Comparison of ENCODE assay signal across 9 cellular contexts in genomic region chr6:145651988-145652387, GRCh38.
"Had no signal": no experiment of that assay in that cellular context is flagged by ENCODE, and none has a peak within 500 bp of the region (broad histone marks: within the 10 kb centered on the region; RNA-seq: fewer than 3 reads in every experiment).

No MANE protein-coding gene starts in this region.

- H3K27me3 Mint-ChIP-seq: IgD-negative memory B cell had no signal

- H3K4me1 ChIP-seq: HAP-1 had no signal

- H3K27ac Mint-ChIP-seq: GM23338, HFFc6, IgD-negative memory B cell had no signal

- FAIRE-seq: H1, H54, HTR-8/SVneo had no signal

- H3K4me3 ChIP-seq: GM23338, HAP-1 had no signal

- H3K4me1 Mint-ChIP-seq: GM23338 had no signal

- H2AFZ ChIP-seq: GM23338 had no signal

- H3K9me3 ChIP-seq: HAP-1 had no signal

- H3K4me2 ChIP-seq: GM23338 had no signal

- H3K36me3 ChIP-seq: HAP-1 had no signal

- H3K9me3 Mint-ChIP-seq: GM23338, HFFc6, IgD-negative memory B cell had no signal

- H3K4me3 Mint-ChIP-seq: GM23338, HFFc6, IgD-negative memory B cell had no signal

- ATAC-seq: GM23338, HCT116 had no signal

- DNase-seq: HFFc6, KBM-7 had no signal
